Comparison of ENCODE assay signal across 22 cellular contexts in the genomic region with DNA sequence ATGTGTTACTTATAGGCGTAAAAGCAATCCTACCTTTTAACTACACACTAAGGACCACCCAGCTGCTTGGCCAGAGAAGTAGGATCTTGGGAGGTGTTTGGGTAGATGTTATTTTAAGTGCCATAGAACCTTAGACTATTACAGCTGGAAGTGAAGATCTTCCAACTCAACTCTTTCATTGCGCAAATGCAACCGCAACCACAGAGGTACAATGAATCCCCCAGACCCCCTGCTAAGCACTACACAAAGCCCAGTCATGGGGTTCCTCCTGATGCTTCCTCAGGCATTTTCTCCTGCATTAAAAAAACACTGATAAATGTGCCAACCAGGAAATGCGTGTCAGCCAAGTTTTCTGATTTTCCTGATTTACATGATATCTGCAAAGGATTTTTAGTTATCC.
"Had no signal": no experiment of that assay in that cellular context is flagged by ENCODE, and none has a peak within 500 bp of the region (broad histone marks: within the 10 kb centered on the region; RNA-seq: fewer than 3 reads in every experiment).

No MANE protein-coding gene starts in this region.

- H3K27ac ChIP-seq: ascending aorta, hepatocyte, right lobe of liver, skin epidermis, thyroid gland, upper lobe of right lung, WERI-Rb-1 had no signal

- H3K36me3 Mint-ChIP-seq: activated naive CD4-positive, alpha-beta T cell treated with anti-CD3 and anti-CD28 coated beads, Interleukin-2, amount 50 U/mL, for 24 hours; naive B cell had no signal

- ATAC-seq: esophagus mucosa, left colon, right lobe of liver, upper lobe of right lung had no signal

- H3K4me3 Mint-ChIP-seq: activated naive CD4-positive, alpha-beta T cell treated with anti-CD3 and anti-CD28 coated beads, Interleukin-2, amount 50 U/mL, for 24 hours; naive B cell; stimulated activated naive CD8-positive, alpha-beta T cell treated with anti-CD3 and anti-CD28 coated beads, Interleukin-15, Interleukin-2, amounts not matched to agents 100 ng/mL and 50 ng/mL, for 24 hours had no signal

- H3K9me3 Mint-ChIP-seq: activated naive CD4-positive, alpha-beta T cell treated with anti-CD3 and anti-CD28 coated beads, Interleukin-2, amount 50 U/mL, for 24 hours; stimulated activated naive CD8-positive, alpha-beta T cell treated with anti-CD3 and anti-CD28 coated beads, Interleukin-15, Interleukin-2, amounts not matched to agents 100 ng/mL and 50 ng/mL, for 24 hours had no signal

- H3K27me3 ChIP-seq: ascending aorta, hepatocyte, right lobe of liver, thyroid gland, upper lobe of right lung had no signal

- H3K4me1 Mint-ChIP-seq: activated naive CD4-positive, alpha-beta T cell treated with anti-CD3 and anti-CD28 coated beads, Interleukin-2, amount 50 U/mL, for 24 hours; naive B cell had no signal

- H3K9me3 ChIP-seq: ascending aorta, right lobe of liver, thyroid gland, upper lobe of right lung had no signal

- DNase-seq: activated CD4-positive, alpha-beta T cell treated with anti-CD3 and anti-CD28 coated beads for 1 hour; activated gamma-delta T cell treated with Interleukin-2 at 50 U/mL for 16 hours; activated T-cell treated with anti-CD3 and anti-CD28 coated beads, Interleukin-2, amount 50 U/mL, for 1 hour; central memory CD4-positive, alpha-beta T cell; effector memory CD4-positive, alpha-beta T cell; foreskin melanocyte; glutamatergic neuron; left colon; naive B cell; occipital lobe; right lobe of liver; stimulated activated CD4-positive, alpha-beta T cell treated with anti-CD3 and anti-CD28 coated beads, Interleukin-1b, Interleukin-23, amount 100 ng/mL, for 48 hours; substantia nigra; upper lobe of right lung; WERI-Rb-1 had no signal

- H3K27ac Mint-ChIP-seq: activated naive CD4-positive, alpha-beta T cell treated with anti-CD3 and anti-CD28 coated beads, Interleukin-2, amount 50 U/mL, for 24 hours; naive B cell; stimulated activated naive CD8-positive, alpha-beta T cell treated with anti-CD3 and anti-CD28 coated beads, Interleukin-15, Interleukin-2, amounts not matched to agents 100 ng/mL and 50 ng/mL, for 24 hours had no signal

- H3K4me3 ChIP-seq: ascending aorta, hepatocyte, right lobe of liver, skin epidermis, thyroid gland, upper lobe of right lung had no signal

- H3K27me3 Mint-ChIP-seq: activated naive CD4-positive, alpha-beta T cell treated with anti-CD3 and anti-CD28 coated beads, Interleukin-2, amount 50 U/mL, for 24 hours; naive B cell; stimulated activated naive CD8-positive, alpha-beta T cell treated with anti-CD3 and anti-CD28 coated beads, Interleukin-15, Interleukin-2, amounts not matched to agents 100 ng/mL and 50 ng/mL, for 24 hours had no signal

- H3K4me1 ChIP-seq: ascending aorta, right lobe of liver, upper lobe of right lung had no signal

- H3K36me3 ChIP-seq: ascending aorta, right lobe of liver, thyroid gland, upper lobe of right lung, WERI-Rb-1 had no signal
